In the genomic region with DNA sequence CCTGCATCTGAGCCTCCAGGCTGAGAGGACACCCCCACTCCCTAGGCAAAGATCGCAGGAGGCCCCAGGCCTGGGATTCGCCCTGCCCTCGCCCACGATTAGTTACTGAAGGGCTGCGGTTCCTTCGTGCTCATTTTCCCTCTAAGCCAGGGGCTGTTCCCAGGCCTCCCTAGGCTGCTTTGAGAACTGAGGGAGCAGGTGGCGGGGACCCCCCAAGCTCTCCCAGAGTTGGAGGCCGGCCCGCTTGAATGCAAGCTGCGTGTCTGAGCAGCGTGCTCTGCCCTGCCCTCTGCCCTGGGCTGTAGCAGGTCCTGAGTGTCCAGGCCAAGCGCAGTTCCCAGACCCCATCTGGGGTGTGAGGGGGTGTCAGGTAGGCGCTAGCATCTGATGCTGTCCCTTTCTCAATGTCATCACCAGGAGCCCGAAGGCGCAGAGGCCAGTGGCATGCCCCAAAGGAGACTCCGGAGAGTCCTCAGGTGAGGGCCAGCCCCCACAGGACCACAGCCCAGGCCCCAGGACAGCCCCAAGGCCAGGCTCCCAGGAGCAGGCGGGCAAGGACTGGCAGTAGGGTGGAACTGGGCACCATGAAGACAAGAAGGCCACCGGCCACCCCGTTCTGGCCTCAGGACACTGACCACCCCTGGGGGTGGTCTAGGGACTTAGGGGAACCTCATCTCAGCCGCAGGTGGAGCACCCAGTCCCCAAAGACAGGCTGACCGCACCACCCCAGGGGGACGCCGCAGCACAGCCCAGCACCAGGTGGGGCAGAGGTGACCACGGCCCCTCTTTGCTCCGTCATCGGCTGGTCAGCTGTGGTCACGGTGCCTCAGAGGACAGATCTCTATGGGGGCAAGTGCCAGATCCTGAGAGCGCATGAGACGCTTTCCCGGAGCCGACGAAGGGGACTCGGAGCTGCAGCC, we compare ENCODE assay signal across 26 cellular contexts. TPM values are rescaled to one million over a fixed set of nuclear protein-coding genes. Genes with fewer than 3 reads are reported as not detected.
"Had no signal": no experiment of that assay in that cellular context is flagged by ENCODE, and none has a peak within 500 bp of the region (broad histone marks: within the 10 kb centered on the region; RNA-seq: fewer than 3 reads in every experiment).

No MANE protein-coding gene starts in this region.

- H3K27ac ChIP-seq: left ventricle myocardium inferior, lower lobe of right lung, neutrophil, ovary, prostate gland, skin epidermis, suprapubic skin, thoracic aorta, tibial artery, upper lobe of right lung had no signal

- H3K4me3 Mint-ChIP-seq: naive thymus-derived CD8-positive, alpha-beta T cell; nephron; neural crest cell; stimulated activated effector memory CD8-positive, alpha-beta T cell treated with anti-CD3 and anti-CD28 coated beads, Interleukin-12 subunit alpha, Interleukin-12 subunit beta, amount 100 ng/mL, for 72 hours; stimulated activated naive CD8-positive, alpha-beta T cell treated with anti-CD3 and anti-CD28 coated beads, Interleukin-15, Interleukin-2, amounts not matched to agents 100 ng/mL and 50 ng/mL, for 24 hours had no signal

- H3K27me3 ChIP-seq: neutrophil, ovary, suprapubic skin, tibial artery, upper lobe of right lung had no signal

- H3K27me3 Mint-ChIP-seq: naive thymus-derived CD8-positive, alpha-beta T cell; stimulated activated naive CD8-positive, alpha-beta T cell treated with anti-CD3 and anti-CD28 coated beads, Interleukin-15, Interleukin-2, amounts not matched to agents 100 ng/mL and 50 ng/mL, for 24 hours had no signal

- H3K4me3 ChIP-seq: left ventricle myocardium inferior, lower lobe of right lung, ovary, prostate gland, skin epidermis, suprapubic skin, thoracic aorta, tibial artery, upper lobe of right lung had no signal

- H3K4me1 ChIP-seq: prostate gland had no signal

- H3K27ac Mint-ChIP-seq: naive thymus-derived CD8-positive, alpha-beta T cell; nephron; stimulated activated naive CD8-positive, alpha-beta T cell treated with anti-CD3 and anti-CD28 coated beads, Interleukin-15, Interleukin-2, amounts not matched to agents 100 ng/mL and 50 ng/mL, for 24 hours had no signal

- H3K9me3 Mint-ChIP-seq: naive thymus-derived CD8-positive, alpha-beta T cell; nephron; neural crest cell; stimulated activated effector memory CD8-positive, alpha-beta T cell treated with anti-CD3 and anti-CD28 coated beads, Interleukin-12 subunit alpha, Interleukin-12 subunit beta, amount 100 ng/mL, for 72 hours; stimulated activated naive CD8-positive, alpha-beta T cell treated with anti-CD3 and anti-CD28 coated beads, Interleukin-15, Interleukin-2, amounts not matched to agents 100 ng/mL and 50 ng/mL, for 24 hours had no signal

- H3K9me3 ChIP-seq: left ventricle myocardium inferior, lower lobe of right lung, neutrophil, ovary, prostate gland, suprapubic skin, thoracic aorta, tibial artery, upper lobe of right lung had no signal

- H3K4me1 Mint-ChIP-seq: nephron, neural crest cell had no signal

- H3K36me3 ChIP-seq: left ventricle myocardium inferior, neutrophil, ovary, prostate gland, upper lobe of right lung had no signal

- DNase-seq: hippocampal formation; left ventricle myocardium inferior; mammary epithelial cell; mesenchymal stem cell; naive thymus-derived CD8-positive, alpha-beta T cell; occipital lobe; retina; stimulated activated CD4-positive, alpha-beta T cell treated with anti-CD3 and anti-CD28 coated beads, Interleukin-4, amount 100 ng/mL, for 24 hours; stimulated activated naive CD4-positive, alpha-beta T cell; trophoblast cell had no signal

- FAIRE-seq: keratinocyte had no signal

- H3K36me3 Mint-ChIP-seq: naive thymus-derived CD8-positive, alpha-beta T cell; stimulated activated effector memory CD8-positive, alpha-beta T cell treated with anti-CD3 and anti-CD28 coated beads, Interleukin-12 subunit alpha, Interleukin-12 subunit beta, amount 100 ng/mL, for 72 hours had no signal

RNA-seq across cellular contexts. Expression of gene NPTX1, which starts 46.8 kb away (rescaled TPM):
- total RNA-seq: left ventricle myocardium inferior; naive thymus-derived CD8-positive, alpha-beta T cell; right cardiac atrium; subcutaneous adipose tissue had no signal
- polyA plus RNA-seq: naive thymus-derived CD8-positive, alpha-beta T cell had no signal
